In the genomic region with DNA sequence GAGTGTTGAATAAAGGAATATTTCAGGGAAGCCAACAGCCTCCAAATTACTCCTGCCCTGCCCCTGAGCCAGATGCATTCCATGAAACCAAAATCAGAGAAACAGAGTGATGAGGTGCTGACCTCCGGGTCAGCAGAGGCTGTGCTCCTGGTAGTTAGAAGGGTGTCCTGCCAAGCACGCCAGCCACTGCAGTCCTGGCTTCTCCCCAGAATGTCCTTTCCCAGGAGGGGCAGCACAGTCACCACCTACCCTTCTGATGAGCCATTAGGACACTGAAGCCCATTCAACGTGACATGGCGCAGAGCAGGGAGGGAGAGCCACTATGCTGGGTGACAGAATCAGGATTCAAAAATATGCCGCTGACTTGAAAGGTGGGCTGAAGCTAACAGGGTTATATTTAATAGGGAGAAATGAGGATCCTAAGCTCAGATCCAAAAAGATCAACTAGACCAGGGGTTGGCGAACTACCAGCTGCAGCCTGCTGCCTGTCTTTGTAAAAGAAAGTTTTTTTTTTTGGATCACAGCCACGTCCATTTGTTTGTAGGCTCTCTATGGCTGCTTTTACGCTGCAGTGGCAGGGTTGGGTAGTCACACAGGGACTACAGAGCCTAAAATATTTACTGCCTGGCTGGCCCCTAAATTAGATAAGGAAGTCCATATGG, we compare ENCODE assay signal across 14 cellular contexts. TPM values are rescaled to one million over a fixed set of nuclear protein-coding genes. Genes with fewer than 3 reads are reported as not detected.
A peak's percentile ranks its signal among the peaks of the same experiment; 100 is the strongest.
DNase-seq lines count a peak whose midpoint lies in the region; ATAC-seq and TF ChIP-seq lines count a peak whose summit lies in the region.
"Had no signal": no experiment of that assay in that cellular context is flagged by ENCODE, and none has a peak within 500 bp of the region (broad histone marks: within the 10 kb centered on the region; RNA-seq: fewer than 3 reads in every experiment).

No MANE protein-coding gene starts in this region.

- TF ChIP-seq POLR2A in prostate gland (IDR thresholded peaks at IDR 0.05): no peak
- TF ChIP-seq POLR2A in vagina (IDR thresholded peaks at IDR 0.05): no peak

- H3K27ac ChIP-seq in Karpas-422 (ENCODE audit: low read length) (no peak overlapping the region), prostate gland (peak overlapping the region in 1 of 2 donors; percentile 38), vagina (no peak overlapping the region)
- H3K27ac ChIP-seq: C4-2B had no signal

- H3K27me3 ChIP-seq in Karpas-422 (ENCODE audit: low read length): no peaks in the 10 kb centered on the region
- H3K27me3 ChIP-seq in prostate gland (replicated peaks; ENCODE audit: insufficient read depth): no peaks in the 10 kb centered on the region
- H3K27me3 ChIP-seq in vagina: no peaks in the 10 kb centered on the region

- DNase-seq in Karpas-422 (no peak), NCI-H2171 treated with DMSO at 0.1 percent for 48 hours (lab: John Stamatoyannopoulos, UW) (peak; percentile 73), left cardiac atrium (no peak), prostate gland (ENCODE audit: low spot score) (peak; percentile 16), vagina (ENCODE audit: extremely low spot score in 2 of 2) (no peak), activated gamma-delta T cell treated with Interleukin-2 at 50 U/mL for 16 hours (no peak)
- DNase-seq in effector CD8-positive, alpha-beta T cell (lab: John Stamatoyannopoulos, UW): no peak
- DNase-seq: activated T-cell treated with anti-CD3 and anti-CD28 coated beads, Interleukin-2, amount 50 U/mL, for 48 hours; dermis blood vessel endothelial cell; GOT3; KG1; stimulated activated naive CD8-positive, alpha-beta T cell treated with anti-CD3 and anti-CD28 coated beads, Interleukin-15, Interleukin-2, amounts not matched to agents 100 U/mL and 50 U/mL, for 24 hours; T-helper 17 cell had no signal

- no peaks in the 10 kb centered on the region for H4K20me1 ChIP-seq in Karpas-422 (ENCODE audit: insufficient read depth, low read depth, low read length)

- TF ChIP-seq CTCF in prostate gland (IDR thresholded peaks at IDR 0.05): no peak
- TF ChIP-seq CTCF in vagina (IDR thresholded peaks at IDR 0.05): no peak

- ATAC-seq in left cardiac atrium: peak; percentile 72 to 88
- ATAC-seq: stimulated activated naive CD8-positive, alpha-beta T cell treated with anti-CD3 and anti-CD28 coated beads, Interleukin-15, Interleukin-2, amounts not matched to agents 100 U/mL and 50 U/mL, for 24 hours; T-helper 17 cell had no signal

- H3K9me3 ChIP-seq in Karpas-422 (ENCODE audit: low read length): no peaks in the 10 kb centered on the region
- no peaks in the 10 kb centered on the region for H3K9me3 ChIP-seq in prostate gland
- no peaks in the 10 kb centered on the region for H3K9me3 ChIP-seq in vagina

- no peak overlapping the region for H3K4me3 ChIP-seq in Karpas-422 (ENCODE audit: low read length)
- no peak overlapping the region for H3K4me3 ChIP-seq in prostate gland
- no peak overlapping the region for H3K4me3 ChIP-seq in vagina

- no peaks in the 10 kb centered on the region for H3K79me2 ChIP-seq in Karpas-422 (ENCODE audit: low read length)

- H3K36me3 ChIP-seq in Karpas-422 (ENCODE audit: insufficient read depth, low read length): no peaks in the 10 kb centered on the region
- H3K36me3 ChIP-seq in prostate gland: no peaks in the 10 kb centered on the region
- H3K36me3 ChIP-seq in vagina: no peaks in the 10 kb centered on the region

- no peak overlapping the region for H3K4me2 ChIP-seq in Karpas-422 (ENCODE audit: low read depth, low read length, poor library complexity, severe bottlenecking)

- intact Hi-C loops in left cardiac atrium (cut with DNase I) (no loop called here), prostate gland (cut with DNase I) (no loop called here), vagina (cut with DNase I) (no loop called here)

- no peak overlapping the region for H3K9ac ChIP-seq in Karpas-422 (ENCODE audit: low read length)

- WGBS in prostate gland: 42% methylated on average over 8 of the region's 8 CpGs

- H3K4me1 ChIP-seq in Karpas-422 (ENCODE audit: low read length) (peaks cover 5% of the 10 kb centered on the region; the same call in 1 of the 2 replicates), prostate gland (replicated peaks) (no peaks in the 10 kb centered on the region), vagina (no peaks in the 10 kb centered on the region)

- no peaks in the 10 kb centered on the region for H3K9me2 ChIP-seq in Karpas-422 (replicated peaks; ENCODE audit: insufficient read depth, low read length)

- H2AFZ ChIP-seq in Karpas-422 (ENCODE audit: low read length): peak overlapping the region; percentile 22; the same call in 1 of the 2 replicates

RNA-seq across cellular contexts. Expression of a gene that starts 34.5 kb away (rescaled TPM):
- total RNA-seq in Karpas-422 (2014; rRNA removed; shearing (Covaris generic); ENCODE audit: low replicate concordance): not detected in 2 replicates
- total RNA-seq in left cardiac atrium (under 1 TPM; 0.35 to 0.76 TPM), prostate gland (10 to 100 TPM in 1 of 2 donors, 1 to 10 TPM in 1; 8.1 to 21.1 TPM), vagina (4.4 TPM)

RNA-seq across cellular contexts. Expression of a gene that starts 42.0 kb away (rescaled TPM):
- total RNA-seq in Karpas-422 (2014; rRNA removed; shearing (Covaris generic); ENCODE audit: low replicate concordance): 60.2 and 84.7 TPM in 2 replicates
- total RNA-seq in left cardiac atrium (1 to 10 TPM; 1.5 to 6.5 TPM), prostate gland (10 to 100 TPM in 1 of 2 donors, 1 to 10 TPM in 1; 5.7 to 85.4 TPM), vagina (9.8 TPM)

Comparison
In these comparisons a context has a peak if more than half of its experiments do, and no peak if none do; other contexts are left out.
1. DNase-seq: peak in NCI-H2171 treated with DMSO at 0.1 percent for 48 hours (single experiment) and prostate gland (single experiment); none in Karpas-422 (single experiment), left cardiac atrium (single experiment), vagina (0 of 2), activated gamma-delta T cell treated with Interleukin-2 at 50 U/mL for 16 hours (single experiment) and effector CD8-positive, alpha-beta T cell (single experiment).